Comparison of ENCODE assay signal across 1 cellular context in genomic region chr17:35930211-35931065, GRCh38.
TF ChIP-seq lines count a peak whose summit lies in the region.

Gene RDM1, minus strand, starts transcription at chr17:35930773. Its CDS starts 46 bp downstream, at chr17:35930727.

TF ChIP-seq in K562, 482 proteins besides CTCF, POLR2A, EP300 and RAD21 (continued from another document and continues in another):
- TF ChIP-seq MYC (IDR thresholded peaks at IDR 0.05; ENCODE audit: low read depth, low read length) (peak; percentile 82), MYC (CRISPR knock-in tag; IDR thresholded peaks at IDR 0.05; ENCODE audit: borderline replicate concordance, low read depth) (no peak; the same call in 1 of the 2 replicates), CXXC5 (CRISPR knock-in tag; IDR thresholded peaks at IDR 0.05) (peak; percentile 84), ZSCAN29 (IDR thresholded peaks at IDR 0.05) (no peak), MAZ (CRISPR knock-in tag; conservative IDR thresholded peaks at IDR 0.05 in 1 of 2, IDR thresholded peaks at IDR 0.05 in 1 of 2) (peak in 1 of 2 experiments; percentile 95; a peak in 2 of 4 replicates), ZBTB7A (IDR thresholded peaks at IDR 0.05; ENCODE audit: borderline replicate concordance, control insufficient read depth, low read depth, low read length) (peak; percentile 76; the same call in 1 of the 2 replicates), CTBP1 (IDR thresholded peaks at IDR 0.05; ENCODE audit: borderline replicate concordance) (peak; percentile 83), BRF1 (IDR thresholded peaks at IDR 0.05; ENCODE audit: borderline replicate concordance, extremely low read depth, insufficient read length) (no peak), RBM25 (IDR thresholded peaks at IDR 0.05; ENCODE audit: low read depth, low read length, severe bottlenecking) (no peak), HNRNPLL (IDR thresholded peaks at IDR 0.05; ENCODE audit: low read depth, low read length, poor library complexity, severe bottlenecking) (peak; percentile 59), COPS2 (conservative IDR thresholded peaks at IDR 0.05) (no peak), ZBTB9 (CRISPR knock-in tag; IDR thresholded peaks at IDR 0.05) (no peak), HCFC1 (IDR thresholded peaks at IDR 0.05; ENCODE audit: low read depth, low read length) (0 out of 2 replicates have a peak, but pooled peaks have one; percentile 9), ADNP (tag; IDR thresholded peaks at IDR 0.05) (no peak), THAP12 (CRISPR knock-in tag; IDR thresholded peaks at IDR 0.05) (peak; percentile 49; the same call in 1 of the 2 replicates), NR1H2 (CRISPR knock-in tag; IDR thresholded peaks at IDR 0.05) (no peak), ZNF311 (CRISPR knock-in tag; IDR thresholded peaks at IDR 0.05) (no peak), MYBL2 (IDR thresholded peaks at IDR 0.05; ENCODE audit: low read depth) (peak; percentile 94), MYBL2 (CRISPR knock-in tag; IDR thresholded peaks at IDR 0.05; ENCODE audit: borderline replicate concordance) (no peak), CCAR2 (IDR thresholded peaks at IDR 0.05; ENCODE audit: low read depth, low read length) (no peak), BHLHE40 (IDR thresholded peaks at IDR 0.05; ENCODE audit: low read length) (peak; percentile 75), RBFOX2 (IDR thresholded peaks at IDR 0.05; ENCODE audit: low read depth, low read length) (peak; percentile 76), MCM7 (IDR thresholded peaks at IDR 0.05) (no peak), XRCC3 (IDR thresholded peaks at IDR 0.05) (no peak), RREB1 (CRISPR knock-in tag; IDR thresholded peaks at IDR 0.05) (peak; percentile 78), SMAD4 (CRISPR knock-in tag; conservative IDR thresholded peaks at IDR 0.05) (no peak), POLR2H (tag; IDR thresholded peaks at IDR 0.05; ENCODE audit: low read depth) (peak; percentile 77), ZNF695 (CRISPR knock-in tag; IDR thresholded peaks at IDR 0.05) (no peak), L3MBTL2 (IDR thresholded peaks at IDR 0.05) (peak; percentile 95), CREB1 (IDR thresholded peaks at IDR 0.05) (peak; percentile 29; the same call in 1 of the 2 replicates), CREB1 (CRISPR knock-in tag; IDR thresholded peaks at IDR 0.05) (no peak; the same call in 1 of the 2 replicates), GTF2A2 (tag; IDR thresholded peaks at IDR 0.05) (no peak), MAX (CRISPR knock-in tag; IDR thresholded peaks at IDR 0.05) (peak; percentile 65; the same call in 1 of the 2 replicates), KDM5B (IDR thresholded peaks at IDR 0.05; ENCODE audit: insufficient replicate concordance, low read depth, low read length) (peak; percentile 42), MEF2A (IDR thresholded peaks at IDR 0.05; ENCODE audit: control insufficient read depth, low read depth, low read length) (peak; percentile 71; the same call in 1 of the 2 replicates), HSF4 (CRISPR knock-in tag; IDR thresholded peaks at IDR 0.05; ENCODE audit: borderline replicate concordance) (no peak), PRMT5 (CRISPR knock-in tag; IDR thresholded peaks at IDR 0.05) (no peak), SRSF9 (IDR thresholded peaks at IDR 0.05; ENCODE audit: borderline replicate concordance, low read depth, low read length) (no peak), TCF7 (IDR thresholded peaks at IDR 0.05; ENCODE audit: borderline replicate concordance) (no peak), JUND (IDR thresholded peaks at IDR 0.05; ENCODE audit: borderline replicate concordance, low read depth, low read length) (peak; percentile 48; the same call in 1 of the 2 replicates), JUND (tag; IDR thresholded peaks at IDR 0.05; ENCODE audit: borderline replicate concordance, low read depth, low read length) (no peak)
- TF ChIP-seq, protein P1, sequence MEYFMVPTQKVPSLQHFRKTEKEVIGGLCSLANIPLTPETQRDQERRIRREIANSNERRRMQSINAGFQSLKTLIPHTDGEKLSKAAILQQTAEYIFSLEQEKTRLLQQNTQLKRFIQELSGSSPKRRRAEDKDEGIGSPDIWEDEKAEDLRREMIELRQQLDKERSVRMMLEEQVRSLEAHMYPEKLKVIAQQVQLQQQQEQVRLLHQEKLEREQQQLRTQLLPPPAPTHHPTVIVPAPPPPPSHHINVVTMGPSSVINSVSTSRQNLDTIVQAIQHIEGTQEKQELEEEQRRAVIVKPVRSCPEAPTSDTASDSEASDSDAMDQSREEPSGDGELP (CRISPR knock-in tag; IDR thresholded peaks at IDR 0.05; ENCODE audit: borderline replicate concordance): peak; percentile 52; the same call in 1 of the 2 replicates
- TF ChIP-seq, protein P2, sequence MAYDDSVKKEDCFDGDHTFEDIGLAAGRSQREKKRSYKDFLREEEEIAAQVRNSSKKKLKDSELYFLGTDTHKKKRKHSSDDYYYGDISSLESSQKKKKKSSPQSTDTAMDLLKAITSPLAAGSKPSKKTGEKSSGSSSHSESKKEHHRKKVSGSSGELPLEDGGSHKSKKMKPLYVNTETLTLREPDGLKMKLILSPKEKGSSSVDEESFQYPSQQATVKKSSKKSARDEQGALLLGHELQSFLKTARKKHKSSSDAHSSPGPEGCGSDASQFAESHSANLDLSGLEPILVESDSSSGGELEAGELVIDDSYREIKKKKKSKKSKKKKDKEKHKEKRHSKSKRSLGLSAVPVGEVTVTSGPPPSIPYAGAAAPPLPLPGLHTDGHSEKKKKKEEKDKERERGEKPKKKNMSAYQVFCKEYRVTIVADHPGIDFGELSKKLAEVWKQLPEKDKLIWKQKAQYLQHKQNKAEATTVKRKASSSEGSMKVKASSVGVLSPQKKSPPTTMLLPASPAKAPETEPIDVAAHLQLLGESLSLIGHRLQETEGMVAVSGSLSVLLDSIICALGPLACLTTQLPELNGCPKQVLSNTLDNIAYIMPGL (CRISPR knock-in tag; IDR thresholded peaks at IDR 0.05): no peak
- TF ChIP-seq, protein P3, sequence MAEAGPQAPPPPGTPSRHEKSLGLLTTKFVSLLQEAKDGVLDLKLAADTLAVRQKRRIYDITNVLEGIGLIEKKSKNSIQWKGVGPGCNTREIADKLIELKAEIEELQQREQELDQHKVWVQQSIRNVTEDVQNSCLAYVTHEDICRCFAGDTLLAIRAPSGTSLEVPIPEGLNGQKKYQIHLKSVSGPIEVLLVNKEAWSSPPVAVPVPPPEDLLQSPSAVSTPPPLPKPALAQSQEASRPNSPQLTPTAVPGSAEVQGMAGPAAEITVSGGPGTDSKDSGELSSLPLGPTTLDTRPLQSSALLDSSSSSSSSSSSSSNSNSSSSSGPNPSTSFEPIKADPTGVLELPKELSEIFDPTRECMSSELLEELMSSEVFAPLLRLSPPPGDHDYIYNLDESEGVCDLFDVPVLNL (CRISPR knock-in tag; IDR thresholded peaks at IDR 0.05; ENCODE audit: low read depth): peak; percentile 97
- TF ChIP-seq, protein P4, sequence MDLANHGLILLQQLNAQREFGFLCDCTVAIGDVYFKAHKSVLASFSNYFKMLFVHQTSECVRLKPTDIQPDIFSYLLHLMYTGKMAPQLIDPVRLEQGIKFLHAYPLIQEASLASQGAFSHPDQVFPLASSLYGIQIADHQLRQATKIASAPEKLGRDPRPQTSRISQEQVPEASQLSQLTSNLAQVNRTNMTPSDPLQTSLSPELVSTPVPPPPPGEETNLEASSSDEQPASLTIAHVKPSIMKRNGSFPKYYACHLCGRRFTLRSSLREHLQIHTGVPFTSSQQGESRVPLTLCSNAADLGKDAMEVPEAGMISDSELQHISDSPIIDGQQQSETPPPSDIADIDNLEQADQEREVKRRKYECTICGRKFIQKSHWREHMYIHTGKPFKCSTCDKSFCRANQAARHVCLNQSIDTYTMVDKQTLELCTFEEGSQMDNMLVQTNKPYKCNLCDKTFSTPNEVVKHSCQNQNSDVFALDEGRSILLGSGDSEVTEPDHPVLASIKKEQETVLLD (IDR thresholded peaks at IDR 0.05): peak; percentile 98
